Comparison of ENCODE assay signal across 9 cellular contexts in the genomic region with DNA sequence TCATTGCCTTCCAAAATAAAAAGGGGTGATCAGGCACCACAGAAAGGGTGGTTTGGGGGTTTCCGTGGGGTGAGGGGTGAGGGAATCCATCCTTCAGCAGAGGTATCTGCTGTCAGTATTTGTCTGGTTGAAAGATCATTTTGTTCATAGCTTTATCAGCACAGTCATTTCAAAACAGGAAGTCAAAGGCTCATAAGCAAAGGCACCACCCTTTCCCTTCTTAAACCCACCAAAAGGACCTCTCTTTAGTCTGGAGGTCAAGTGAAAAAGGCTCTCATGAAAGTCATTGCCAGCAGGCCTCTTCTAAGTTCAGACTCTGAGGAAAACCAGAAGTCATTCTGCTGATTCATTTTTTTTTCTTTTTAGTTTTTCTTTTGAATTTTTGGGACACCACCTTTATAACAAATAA. TPM values are rescaled to one million over a fixed set of nuclear protein-coding genes. Genes with fewer than 3 reads are reported as not detected.
A peak's percentile ranks its signal among the peaks of the same experiment; 100 is the strongest.
DNase-seq lines count a peak whose midpoint lies in the region; ATAC-seq and TF ChIP-seq lines count a peak whose summit lies in the region.
"Had no signal": no experiment of that assay in that cellular context is flagged by ENCODE, and none has a peak within 500 bp of the region (broad histone marks: within the 10 kb centered on the region; RNA-seq: fewer than 3 reads in every experiment).

No MANE protein-coding gene starts in this region.

- peak overlapping the region; percentile 34; the same call in 1 of the 2 replicates for H3K27ac Mint-ChIP-seq in WTC11

- CTCF ChIA-PET in WTC11 (lab: Charles Lee), result no interaction called here

- H3K18ac ChIP-seq in mesenchymal stem cell (ENCODE audit: low read depth in 1 of 2, low read length in 2 of 2), result peak overlapping the region in 1 of 2 experiments; percentile 37

- no peak overlapping the region for H3K4me3 Mint-ChIP-seq in WTC11

- H3K36me3 ChIP-seq in mesenchymal stem cell (ENCODE audit: control insufficient read depth in 1 of 2, insufficient read depth in 2 of 2, low read depth in 1 of 2, low read length in 2 of 2) (no peaks in the 10 kb centered on the region), ascending aorta (no peaks in the 10 kb centered on the region)

- H3K14ac ChIP-seq in mesenchymal stem cell (ENCODE audit: low read length in 2 of 2), result no peak overlapping the region

- H2BK5ac ChIP-seq in mesenchymal stem cell (ENCODE audit: low read depth, low read length, poor library complexity, severe bottlenecking), result no peak overlapping the region

- no peak overlapping the region for H3K4ac ChIP-seq in mesenchymal stem cell (ENCODE audit: low read depth in 1 of 2, low read length in 2 of 2)

- H2AFZ ChIP-seq in mesenchymal stem cell (ENCODE audit: low read depth, low read length), result no peak overlapping the region

- no peak overlapping the region for H2BK12ac ChIP-seq in mesenchymal stem cell (ENCODE audit: low read length in 2 of 2)

- no peak overlapping the region for H2BK120ac ChIP-seq in mesenchymal stem cell (ENCODE audit: low read depth, low read length)

- H3K4me1 ChIP-seq in mesenchymal stem cell (ENCODE audit: control insufficient read depth, insufficient read depth, low read depth, low read length), result peaks cover 10% of the 10 kb centered on the region
- peaks cover 0 to 16% of the 10 kb centered on the region in 2 donors for H3K4me1 ChIP-seq in ascending aorta

- no peak for DNase-seq in activated CD4-positive, CD25-positive, alpha-beta regulatory T cell treated with anti-CD3 and anti-CD28 coated beads, Interleukin-2, amount 50 U/mL, for 72 hours
- DNase-seq in WTC11 (ENCODE audit: low spot score) (no peak), mesenchymal stem cell (peak; percentile 65), NCI-H187 (lab: John Stamatoyannopoulos, UW) (no peak), ascending aorta (ENCODE audit: low spot score in 2 of 2) (no peak), NCI-H2196 treated with DMSO at 0.1 percent for 48 hours (lab: John Stamatoyannopoulos, UW; ENCODE audit: unreplicated experiment) (no peak)

- ATAC-seq in activated CD4-positive, CD25-positive, alpha-beta regulatory T cell treated with anti-CD3 and anti-CD28 coated beads, Interleukin-2, amount 50 U/mL, for 24 hours, result peak; percentile 51
- ATAC-seq in HG03139 (IDR thresholded peaks at IDR 0.05; ENCODE audit: unreplicated experiment) (peak; percentile 39), WTC11 (no peak)

- H3K4me3 ChIP-seq in mesenchymal stem cell (ENCODE audit: insufficient read depth in 1 of 2, low read depth in 1 of 2, low read length in 2 of 2) (no peak overlapping the region), ascending aorta (no peak overlapping the region)
- H3K4me3 ChIP-seq: SK-N-MC had no signal

- H3K4me1 Mint-ChIP-seq in WTC11, result peaks cover 32% of the 10 kb centered on the region

- H3K27me3 Mint-ChIP-seq in WTC11 (ENCODE audit: low read depth), result peaks cover 19% of the 10 kb centered on the region

- intact Hi-C loops in ascending aorta (cut with DNase I), result no loop called here

- no peak overlapping the region for H3K23ac ChIP-seq in mesenchymal stem cell (ENCODE audit: low read length in 2 of 2)

- H3K9me3 ChIP-seq in mesenchymal stem cell (ENCODE audit: control insufficient read depth, low read length) (no peaks in the 10 kb centered on the region), ascending aorta (no peaks in the 10 kb centered on the region)

- H4K91ac ChIP-seq in mesenchymal stem cell (ENCODE audit: low read length), result no peak overlapping the region

- H3K79me1 ChIP-seq in mesenchymal stem cell (replicated peaks; ENCODE audit: low read length, poor library complexity, severe bottlenecking), result no peaks in the 10 kb centered on the region

- H4K8ac ChIP-seq in mesenchymal stem cell (ENCODE audit: low read length), result no peak overlapping the region

- TF ChIP-seq CTCF in WTC11 (IDR thresholded peaks at IDR 0.05) (no peak), ascending aorta (IDR thresholded peaks at IDR 0.05) (no peak)

- H3K27ac ChIP-seq in mesenchymal stem cell (ENCODE audit: low read length, poor library complexity, severe bottlenecking) (no peak overlapping the region), ascending aorta (peak overlapping the region in 1 of 2 donors; percentile 43)
- H3K27ac ChIP-seq: SK-N-MC had no signal

- no peak overlapping the region for H2BK15ac ChIP-seq in mesenchymal stem cell (ENCODE audit: low read depth, poor library complexity, severe bottlenecking)

- no peaks in the 10 kb centered on the region for H3K9me3 Mint-ChIP-seq in WTC11

- H3K27me3 ChIP-seq in mesenchymal stem cell (ENCODE audit: control insufficient read depth in 1 of 2, insufficient read depth in 1 of 2, low read length in 2 of 2) (peaks cover 0 to 4% of the 10 kb centered on the region in 2 experiments), ascending aorta (no peaks in the 10 kb centered on the region)

- WGBS in mesenchymal stem cell, result 80% methylated on average over 1 of the region's 1 CpG

- H3K4me2 ChIP-seq in mesenchymal stem cell (ENCODE audit: low read length, poor library complexity, severe bottlenecking), result no peak overlapping the region

- POLR2A ChIA-PET in WTC11 (lab: Charles Lee), result no interaction called here

- H3K36me3 Mint-ChIP-seq in WTC11, result no peaks in the 10 kb centered on the region

- no peak overlapping the region for H2AK5ac ChIP-seq in mesenchymal stem cell (ENCODE audit: low read length, severe bottlenecking)

- H3K9ac ChIP-seq in mesenchymal stem cell (ENCODE audit: low read length), result peak overlapping the region; percentile 26

TF ChIP-seq in WTC11, 78 proteins besides CTCF, POLR2A, EP300 and RAD21:
- TF ChIP-seq JAZF1 (CRISPR knock-in tag; IDR thresholded peaks at IDR 0.05), result no peak
- TF ChIP-seq E2F4 (CRISPR knock-in tag; IDR thresholded peaks at IDR 0.05; ENCODE audit: borderline replicate concordance, low read depth), result no peak
TF ChIP-seq in WTC11: peak in this region for 0.

RNA-seq across cellular contexts. Expression of gene CHST11, which starts 6.2 kb away (rescaled TPM):
- total RNA-seq in WTC11 (2021), result 20.4 to 24.2 TPM (median 23.2 TPM) in 3 replicates
- 17.4 TPM for polyA plus RNA-seq in mesenchymal stem cell (2013, experiment 1 of 2)
- 16.4 TPM for polyA plus RNA-seq in mesenchymal stem cell (2013, experiment 2 of 2)
- 63.2 TPM for total RNA-seq in ascending aorta
